17 cellular contexts compared by ENCODE assay signal in the genomic region with DNA sequence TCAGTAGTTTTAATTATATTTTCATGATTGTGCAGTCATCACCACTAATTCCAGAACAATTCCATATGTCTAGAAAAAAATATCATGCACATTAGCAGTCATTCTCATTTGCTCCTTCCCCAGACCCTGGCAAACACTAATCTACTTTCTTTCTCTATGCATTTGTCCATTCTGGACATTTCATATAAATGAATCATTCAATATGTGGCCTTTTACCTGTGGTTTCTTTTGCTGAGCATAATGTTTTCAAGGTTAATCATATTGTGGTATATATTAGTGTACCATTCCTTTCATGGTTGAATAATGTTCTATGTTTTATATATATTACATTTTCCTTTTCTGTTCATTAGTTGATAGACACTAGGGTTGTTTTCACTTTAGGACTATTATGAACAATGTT.
A peak's percentile ranks its signal among the peaks of the same experiment; 100 is the strongest.
DNase-seq lines count a peak whose midpoint lies in the region; ATAC-seq and TF ChIP-seq lines count a peak whose summit lies in the region.
"Had no signal": no experiment of that assay in that cellular context is flagged by ENCODE, and none has a peak within 500 bp of the region (broad histone marks: within the 10 kb centered on the region; RNA-seq: fewer than 3 reads in every experiment).

No MANE protein-coding gene starts in this region.

- H3K36me3 Mint-ChIP-seq in neural progenitor cell, result no peaks in the 10 kb centered on the region
- H3K36me3 Mint-ChIP-seq in CD14-positive monocyte, result no peaks in the 10 kb centered on the region
- H3K36me3 Mint-ChIP-seq: CD8-positive, alpha-beta memory T cell had no signal

- POLR2A ChIA-PET in RWPE1 (lab: Yijun Ruan, JAX; ENCODE audit: low non-redundant PET), result no interaction called here

- H3K27me3 Mint-ChIP-seq in neural progenitor cell (ENCODE audit: insufficient read depth, low read depth) (no peaks in the 10 kb centered on the region), CD14-positive monocyte (ENCODE audit: low read depth in 3 of 3) (peaks cover 0 to 2% (median 0%) of the 10 kb centered on the region in 3 donors)
- H3K27me3 Mint-ChIP-seq: CD8-positive, alpha-beta memory T cell had no signal

- intact Hi-C loops in CD14-positive monocyte (cut with micrococcal nuclease), result no loop called here

- no peaks in the 10 kb centered on the region for H3K36me3 ChIP-seq in neural progenitor cell
- H3K36me3 ChIP-seq: BLaER1 had no signal

- H3K9me3 Mint-ChIP-seq in neural progenitor cell, result no peaks in the 10 kb centered on the region
- peaks cover 0 to 7% (median 5%) of the 10 kb centered on the region in 7 donors for H3K9me3 Mint-ChIP-seq in CD14-positive monocyte

- no peaks in the 10 kb centered on the region for H3K9me3 ChIP-seq in neural progenitor cell (ENCODE audit: low read depth)
- H3K9me3 ChIP-seq: A549, BLaER1 had no signal

- H3K4me1 ChIP-seq in neural progenitor cell, result no peaks in the 10 kb centered on the region
- H3K4me1 ChIP-seq: A549, BLaER1 had no signal

- H3K4me3 ChIP-seq in choroid plexus epithelial cell (ENCODE audit: low read depth, low read length), result no peak overlapping the region
- no peak overlapping the region for H3K4me3 ChIP-seq in neural progenitor cell
- H3K4me3 ChIP-seq: A549, BLaER1 had no signal

- H2AFZ ChIP-seq in neural progenitor cell (replicated peaks), result no peak overlapping the region

- no peak overlapping the region for H3K9ac ChIP-seq in neural progenitor cell
- H3K9ac ChIP-seq: BLaER1 had no signal

- no peak for ATAC-seq in GM19035 (IDR thresholded peaks at IDR 0.05; ENCODE audit: unreplicated experiment)
- ATAC-seq: A549 had no signal

- H3K27ac ChIP-seq in RWPE1 (no peak overlapping the region), neural progenitor cell (no peak overlapping the region)
- H3K27ac ChIP-seq: A549, BLaER1 had no signal

- CTCF ChIA-PET in RWPE1 (lab: Yijun Ruan, JAX), result no interaction called here

- no peak overlapping the region for H3K27ac Mint-ChIP-seq in neural progenitor cell
- H3K27ac Mint-ChIP-seq in CD14-positive monocyte, result no peak overlapping the region
- H3K27ac Mint-ChIP-seq: CD8-positive, alpha-beta memory T cell; H9 had no signal

- H3K4me1 Mint-ChIP-seq in neural progenitor cell, result no peaks in the 10 kb centered on the region
- no peaks in the 10 kb centered on the region for H3K4me1 Mint-ChIP-seq in CD14-positive monocyte
- H3K4me1 Mint-ChIP-seq: CD8-positive, alpha-beta memory T cell; H9 had no signal

- no peaks in the 10 kb centered on the region for H4K20me1 ChIP-seq in neural progenitor cell (ENCODE audit: low read depth)
- H4K20me1 ChIP-seq: BLaER1 had no signal

- no peak for TF ChIP-seq CTCF in RWPE1 (conservative IDR thresholded peaks at IDR 0.05; ENCODE audit: low read depth)
- no peak for TF ChIP-seq CTCF in choroid plexus epithelial cell (conservative IDR thresholded peaks at IDR 0.05; ENCODE audit: low read depth, low read length)
- TF ChIP-seq CTCF in neural progenitor cell (IDR thresholded peaks at IDR 0.05), result no peak
- TF ChIP-seq CTCF in CD14-positive monocyte (IDR thresholded peaks at IDR 0.05), result no peak

- no peaks in the 10 kb centered on the region for H3K27me3 ChIP-seq in neural progenitor cell
- H3K27me3 ChIP-seq: BLaER1 had no signal

- no peaks in the 10 kb centered on the region for H3F3A ChIP-seq in neural progenitor cell (ENCODE audit: low read depth)

- no peaks in the 10 kb centered on the region for H3K79me2 ChIP-seq in neural progenitor cell (ENCODE audit: low read depth)

- DNase-seq in HS-27A (ENCODE audit: low read depth) (peak; percentile 41), RWPE1 (ENCODE audit: low spot score) (peak; percentile 25), choroid plexus epithelial cell (ENCODE audit: low read depth) (peak; percentile 12), renal cortical epithelial cell (ENCODE audit: low read depth) (peak; percentile 9), neural progenitor cell (ENCODE audit: low spot score) (no peak), CD14-positive monocyte (ENCODE audit: low spot score) (no peak)
- DNase-seq: CD8-positive, alpha-beta memory T cell; H9; NCI-H1105; NCI-H1694; NCI-H510A treated with DMSO at 0.1 percent for 48 hours; NCI-H774; OCI-M1; RPMI8226 had no signal

- no peak overlapping the region for H3K4me2 ChIP-seq in neural progenitor cell
- H3K4me2 ChIP-seq: A549, BLaER1 had no signal

- H3K4me3 Mint-ChIP-seq in neural progenitor cell (no peak overlapping the region), CD14-positive monocyte (no peak overlapping the region)
- H3K4me3 Mint-ChIP-seq: CD8-positive, alpha-beta memory T cell; H9 had no signal

Comparison
In these comparisons a context has a peak if more than half of its experiments do, and no peak if none do; other contexts are left out.
1. DNase-seq: peak in HS-27A (single experiment), RWPE1 (single experiment), choroid plexus epithelial cell (single experiment) and renal cortical epithelial cell (single experiment); none in neural progenitor cell (single experiment) and CD14-positive monocyte (single experiment).